In genomic region chr20:22582386-22582959, GRCh38 we compare ENCODE assay signal across 16 cellular contexts. TPM values are rescaled to one million over a fixed set of nuclear protein-coding genes. Genes with fewer than 3 reads are reported as not detected.
DNase-seq lines count a peak whose midpoint lies in the region; ATAC-seq, FAIRE-seq and TF ChIP-seq lines count a peak whose summit lies in the region.
"Had no signal": no experiment of that assay in that cellular context is flagged by ENCODE, and none has a peak within 500 bp of the region (broad histone marks: within the 10 kb centered on the region; RNA-seq: fewer than 3 reads in every experiment).

No MANE protein-coding gene starts in this region.

- in situ Hi-C loops in HepG2 (cut with HindIII; ENCODE audit: extremely low pct_ligation_motif_present, low pct_unique_long_range_greater_than_20kb) = no loop called here

- H3K4me2 ChIP-seq in HepG2 (ENCODE audit: low read depth, low read length) = peak overlapping the region; percentile 84

- peaks cover 16% of the 10 kb centered on the region; the same call in 1 of the 2 replicates for H4K20me1 ChIP-seq in HepG2 (ENCODE audit: insufficient read depth, low read length)

- no peak; the same call in 1 of the 2 replicates for TF ChIP-seq RAD21 in HepG2 (CRISPR knock-in tag; IDR thresholded peaks at IDR 0.05)

- no peak for TF ChIP-seq POLR2A in HepG2 (IDR thresholded peaks at IDR 0.05; ENCODE audit: insufficient read depth in 1 of 2, low read depth in 2 of 2, low read length in 2 of 2)
- TF ChIP-seq POLR2A in esophagus muscularis mucosa (IDR thresholded peaks at IDR 0.05; ENCODE audit: low read depth) = no peak
- TF ChIP-seq POLR2A in Peyer's patch (IDR thresholded peaks at IDR 0.05) = no peak

- peaks cover 7% of the 10 kb centered on the region; the same call in 1 of the 2 replicates for H3K36me3 Mint-ChIP-seq in WTC11

- H3K27me3 Mint-ChIP-seq in WTC11 (ENCODE audit: low read depth) = peaks cover 94% of the 10 kb centered on the region

- peaks cover 3 to 6% of the 10 kb centered on the region in 2 experiments; a peak in 4 of 5 replicates for H3K27me3 ChIP-seq in HepG2 (ENCODE audit: control insufficient read depth in 1 of 2, insufficient read depth in 2 of 2, low read length in 2 of 2)
- peaks cover 14 to 58% of the 10 kb centered on the region in 2 donors for H3K27me3 ChIP-seq in small intestine (ENCODE audit: control insufficient read depth in 2 of 2, insufficient read depth in 2 of 2, low read length in 2 of 2)
- H3K27me3 ChIP-seq in esophagus muscularis mucosa = peaks cover 0 to 100% (median 67%) of the 10 kb centered on the region in 4 donors
- peaks cover 0 to 24% of the 10 kb centered on the region in 2 donors for H3K27me3 ChIP-seq in Peyer's patch

- DNase-seq in NCI-H510A (lab: John Stamatoyannopoulos, UW) (peak; percentile 46), NCI-H510A treated with DMSO at 0.1 percent for 48 hours (lab: John Stamatoyannopoulos, UW) (no peak), WTC11 (ENCODE audit: low spot score) (peak; percentile 37), HepG2 (ENCODE audit: low spot score) (no peak), small intestine (no peak), esophagus muscularis mucosa (ENCODE audit: extremely low spot score) (no peak), NCI-H2107 treated with DMSO at 0.1 percent for 48 hours (lab: John Stamatoyannopoulos, UW; ENCODE audit: unreplicated experiment) (no peak), Peyer's patch (no peak)
- DNase-seq: Calu3, MV-4-11, NCI-H526 treated with DMSO at 0.1 percent for 48 hours, trophoblast cell had no signal

- H3K27ac ChIP-seq in HepG2 (ENCODE audit: extremely low read length, insufficient read depth, low read length) (peak overlapping the region; percentile 80), small intestine (ENCODE audit: low read depth in 1 of 2, low read length in 1 of 2) (no peak overlapping the region), esophagus muscularis mucosa (replicated peaks in 1 of 4) (no peak overlapping the region), Peyer's patch (peak overlapping the region in 1 of 4 donors; percentile 38)

- no peaks in the 10 kb centered on the region for H3K9me3 Mint-ChIP-seq in WTC11
- H3K9me3 Mint-ChIP-seq: dendritic cell treated with granulocyte-macrophage colony-stimulating factor and Interleukin-4, amounts not matched to agents 40 ng/mL and 50 ng/mL, for 4 days; neural crest cell had no signal

- POLR2A ChIA-PET in WTC11 (lab: Charles Lee) = interaction anchor here (0.6 kb wide), 1 partner anchor 114 kb away, joined by 9 read pairs; no protein-coding TSS in a partner anchor
- POLR2A ChIA-PET in HepG2 (lab: Yijun Ruan, JAX) = interaction anchor here (0.9 to 6.1 kb wide), 5 partner anchors 9 to 152 kb away, joined by 3 to 189 read pairs (median 86); no protein-coding TSS in a partner anchor

- CTCF ChIA-PET in WTC11 (lab: Charles Lee) (no interaction called here), HepG2 (lab: Yijun Ruan, JAX; ENCODE audit: low intra/inter-chr PET ratio, low total read pairs) (no interaction called here)

- H3K4me1 ChIP-seq in HepG2 (ENCODE audit: insufficient read depth, low read length) = peaks cover 64% of the 10 kb centered on the region
- no peaks in the 10 kb centered on the region for H3K4me1 ChIP-seq in small intestine (ENCODE audit: control insufficient read depth in 2 of 2, insufficient read depth in 1 of 2, low read depth in 1 of 2, low read length in 1 of 2)
- peaks cover 15 to 72% (median 58%) of the 10 kb centered on the region in 4 donors for H3K4me1 ChIP-seq in esophagus muscularis mucosa
- peaks cover 0 to 61% (median 0%) of the 10 kb centered on the region in 4 donors for H3K4me1 ChIP-seq in Peyer's patch

- peak overlapping the region; percentile 53 for H3K4me3 Mint-ChIP-seq in WTC11
- H3K4me3 Mint-ChIP-seq: dendritic cell treated with granulocyte-macrophage colony-stimulating factor and Interleukin-4, amounts not matched to agents 40 ng/mL and 50 ng/mL, for 4 days had no signal

- H3K9ac ChIP-seq in HepG2 (ENCODE audit: insufficient read depth, low read depth, low read length) = peak overlapping the region; percentile 83

- no peaks in the 10 kb centered on the region for H3K9me3 ChIP-seq in HepG2 (ENCODE audit: low read length)
- no peaks in the 10 kb centered on the region for H3K9me3 ChIP-seq in small intestine (ENCODE audit: control insufficient read depth, low read depth)
- H3K9me3 ChIP-seq in esophagus muscularis mucosa = no peaks in the 10 kb centered on the region
- peaks cover 0 to 16% (median 0%) of the 10 kb centered on the region in 4 donors for H3K9me3 ChIP-seq in Peyer's patch

- BruUV-seq in HepG2 (replicated peaks; lab: Mats Ljungman, UMichigan) = no TSS peak

- H3K36me3 ChIP-seq in HepG2 (replicated peaks in 1 of 2; ENCODE audit: control insufficient read depth in 1 of 2, insufficient read depth in 2 of 2, low read length in 2 of 2) (peaks cover 5 to 16% of the 10 kb centered on the region in 2 experiments; a peak in 3 of 5 replicates), small intestine (ENCODE audit: control insufficient read depth in 2 of 2, insufficient read depth in 2 of 2, low read length in 2 of 2) (no peaks in the 10 kb centered on the region), esophagus muscularis mucosa (no peaks in the 10 kb centered on the region), Peyer's patch (no peaks in the 10 kb centered on the region)

- TF ChIP-seq EP300 in HepG2 (IDR thresholded peaks at IDR 0.05; ENCODE audit: low read depth in 2 of 2, low read length in 2 of 2) = no peak
- no peak for TF ChIP-seq EP300 in HepG2 (CRISPR knock-in tag; IDR thresholded peaks at IDR 0.05; ENCODE audit: borderline replicate concordance)
- no peak for TF ChIP-seq EP300 in esophagus muscularis mucosa (IDR thresholded peaks at IDR 0.05)

- TF ChIP-seq CTCF in WTC11 (IDR thresholded peaks at IDR 0.05) (no peak), HepG2 (CRISPR knock-in tag; IDR thresholded peaks at IDR 0.05) (no peak), esophagus muscularis mucosa (IDR thresholded peaks at IDR 0.05) (no peak), Peyer's patch (IDR thresholded peaks at IDR 0.05) (no peak)

- H3K4me1 Mint-ChIP-seq in WTC11 = peaks cover 59% of the 10 kb centered on the region

- intact Hi-C loops in HepG2 (cut with micrococcal nuclease; ENCODE audit: unreplicated experiment) = no loop called here
- intact Hi-C loops in esophagus muscularis mucosa (cut with DNase I) = no loop called here

- no peak for FAIRE-seq in HepG2 (lab: Jason Lieb, UNC)
- FAIRE-seq in small intestine (lab: Jason Lieb, UNC) = no peak
- FAIRE-seq: islet of Langerhans had no signal

- peaks cover 51% of the 10 kb centered on the region for H3K79me2 ChIP-seq in HepG2 (ENCODE audit: insufficient read depth, low read length)

- ATAC-seq in WTC11 (no peak), HepG2 (no peak)

- H3K4me3 ChIP-seq in HepG2 (replicated peaks in 1 of 3; ENCODE audit: insufficient read depth in 1 of 3, low read depth in 2 of 3, low read length in 3 of 3) (peak overlapping the region; percentile 94 to 97 (median 96)), small intestine (ENCODE audit: low read depth in 1 of 2, low read length in 2 of 2) (peak overlapping the region; percentile 38 to 52), esophagus muscularis mucosa (peak overlapping the region in 2 of 4 donors; percentile 24 to 25), Peyer's patch (peak overlapping the region in 2 of 4 donors; percentile 40 to 50)

- no peak overlapping the region for H3K27ac Mint-ChIP-seq in WTC11
- H3K27ac Mint-ChIP-seq: dendritic cell treated with granulocyte-macrophage colony-stimulating factor and Interleukin-4, amounts not matched to agents 40 ng/mL and 50 ng/mL, for 4 days had no signal

- no peak overlapping the region for H2AFZ ChIP-seq in HepG2 (ENCODE audit: low read length)

- 73% methylated on average over 46 of the region's 53 CpGs for WGBS in HepG2 (ENCODE audit: low lambda C conversion rate)
- WGBS in small intestine, 3 donors = 26 to 76% (median 63%) methylated on average over 41 to 53 of the region's 53 CpGs
- 0% methylated on average over 2 of the region's 53 CpGs for WGBS in esophagus muscularis mucosa

TF ChIP-seq in HepG2, 621 proteins besides CTCF, POLR2A, EP300 and RAD21 (continues in another document):
- no peak; the same call in 1 of the 2 replicates for TF ChIP-seq HDAC2 (CRISPR knock-in tag; IDR thresholded peaks at IDR 0.05)

RNA-seq across cellular contexts. Expression of gene FOXA2, which starts 1.9 kb away (rescaled TPM):
- total RNA-seq in WTC11 (2021) = 1.3 to 3.1 TPM (median 1.3 TPM) in 3 replicates
- 12.2 and 12.7 TPM in 2 replicates for total RNA-seq in HepG2 (2016; rRNA removed; fragmentation: Illumina TruSeq; extraction: Trizol)
- 4.6 and 4.9 TPM in 2 replicates for total RNA-seq in HepG2 (2016; cell fraction: cytosol; rRNA removed; fragmentation: Illumina TruSeq; extraction: Trizol; ENCODE audit: low read depth)
- 10.8 and 13.2 TPM in 2 replicates for total RNA-seq in HepG2 (2016; cell fraction: insoluble cytoplasmic fraction; rRNA removed; fragmentation: Illumina TruSeq; extraction: Trizol)
- 11.1 and 12.0 TPM in 2 replicates for total RNA-seq in HepG2 (2016; cell fraction: membrane; rRNA removed; fragmentation: Illumina TruSeq; extraction: Trizol)
- 11.8 and 11.9 TPM in 2 replicates for total RNA-seq in HepG2 (2016; cell fraction: nucleus; rRNA removed; fragmentation: Illumina TruSeq; extraction: Trizol)
- 8.8 and 12.2 TPM in 2 replicates for polyA plus RNA-seq in HepG2 (2011; rRNA removed)
- polyA plus RNA-seq in HepG2 (2011; cell fraction: cytosol; rRNA removed) = 5.0 and 7.0 TPM in 2 replicates
- 31.5 and 34.4 TPM in 2 replicates for polyA plus RNA-seq in HepG2 (2011; cell fraction: nucleus; rRNA removed)
- polyA plus RNA-seq in HepG2 (2012) = 33.6 and 38.4 TPM in 2 replicates
- 4.4 TPM in 2 replicates for polyA plus RNA-seq in HepG2 (2016; cell fraction: cytosol; fragmentation: Illumina TruSeq; extraction: Trizol; ENCODE audit: low read depth)
- 22.9 and 28.4 TPM in 2 replicates for polyA plus RNA-seq in HepG2 (2016; cell fraction: insoluble cytoplasmic fraction; fragmentation: Illumina TruSeq; extraction: Trizol; ENCODE audit: low read depth)
- 9.4 and 9.7 TPM in 2 replicates for polyA plus RNA-seq in HepG2 (2016; cell fraction: membrane; fragmentation: Illumina TruSeq; extraction: Trizol; ENCODE audit: low read depth)
- 30.5 and 31.3 TPM in 2 replicates for polyA plus RNA-seq in HepG2 (2016; cell fraction: nucleus; fragmentation: Illumina TruSeq; extraction: Trizol; ENCODE audit: insufficient read depth, low read depth)
- 12.8 TPM in 1 of 2 replicates, not detected in the other for polyA minus RNA-seq in HepG2 (2011; rRNA and poly(A)+ RNA removed; ENCODE audit: low replicate concordance)
- polyA minus RNA-seq in HepG2 (2011; cell fraction: cytosol; rRNA and poly(A)+ RNA removed) = 12.6 and 15.2 TPM in 2 replicates
- polyA minus RNA-seq in HepG2 (2011; cell fraction: nucleus; rRNA and poly(A)+ RNA removed) = 6.7 and 9.3 TPM in 2 replicates
- polyA plus RNA-seq in small intestine = 1 to 10 TPM in 1 of 3 donors, under 1 TPM in 2; 0.45 to 3.4 (median 0.54) TPM
- total RNA-seq in esophagus muscularis mucosa = not detected
- 1 to 10 TPM; 4.1 to 9.1 (median 5.4) TPM for total RNA-seq in Peyer's patch
- total RNA-seq: SK-MEL-5 had no signal

Comparison
In these comparisons a context has a peak if more than half of its experiments do, and no peak if none do; other contexts are left out.
1. DNase-seq: peak in NCI-H510A (single experiment) and WTC11 (single experiment); none in NCI-H510A treated with DMSO at 0.1 percent for 48 hours (single experiment), HepG2 (single experiment), small intestine (single experiment), esophagus muscularis mucosa (single experiment), NCI-H2107 treated with DMSO at 0.1 percent for 48 hours (single experiment) and Peyer's patch (0 of 3).